ENCODE assay signal across 1 cellular context in the genomic region with DNA sequence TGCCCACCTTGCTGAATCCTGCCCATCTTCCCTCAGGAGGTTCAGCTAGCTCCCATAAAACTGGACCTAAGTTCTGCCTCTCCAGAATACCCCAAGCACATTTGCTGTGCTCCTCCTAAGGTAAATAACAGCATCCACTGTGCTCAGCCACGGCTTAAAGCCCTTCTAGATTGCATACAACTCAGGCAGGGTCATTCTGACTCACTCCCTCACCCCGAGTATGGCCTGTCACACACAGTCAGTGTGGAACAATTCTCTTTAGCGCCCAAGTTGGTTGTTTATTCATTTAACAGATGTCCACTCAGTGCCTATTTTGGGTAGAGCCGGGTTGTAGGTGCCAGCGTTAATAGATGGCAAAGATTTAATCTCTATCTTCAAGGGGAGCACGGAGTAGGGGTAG.
TF ChIP-seq lines count a peak whose summit lies in the region.

No MANE protein-coding gene starts in this region.

TF ChIP-seq in GM12878, 131 proteins besides CTCF, POLR2A, EP300 and RAD21 (continued from another document):
- TF ChIP-seq, protein P1, sequence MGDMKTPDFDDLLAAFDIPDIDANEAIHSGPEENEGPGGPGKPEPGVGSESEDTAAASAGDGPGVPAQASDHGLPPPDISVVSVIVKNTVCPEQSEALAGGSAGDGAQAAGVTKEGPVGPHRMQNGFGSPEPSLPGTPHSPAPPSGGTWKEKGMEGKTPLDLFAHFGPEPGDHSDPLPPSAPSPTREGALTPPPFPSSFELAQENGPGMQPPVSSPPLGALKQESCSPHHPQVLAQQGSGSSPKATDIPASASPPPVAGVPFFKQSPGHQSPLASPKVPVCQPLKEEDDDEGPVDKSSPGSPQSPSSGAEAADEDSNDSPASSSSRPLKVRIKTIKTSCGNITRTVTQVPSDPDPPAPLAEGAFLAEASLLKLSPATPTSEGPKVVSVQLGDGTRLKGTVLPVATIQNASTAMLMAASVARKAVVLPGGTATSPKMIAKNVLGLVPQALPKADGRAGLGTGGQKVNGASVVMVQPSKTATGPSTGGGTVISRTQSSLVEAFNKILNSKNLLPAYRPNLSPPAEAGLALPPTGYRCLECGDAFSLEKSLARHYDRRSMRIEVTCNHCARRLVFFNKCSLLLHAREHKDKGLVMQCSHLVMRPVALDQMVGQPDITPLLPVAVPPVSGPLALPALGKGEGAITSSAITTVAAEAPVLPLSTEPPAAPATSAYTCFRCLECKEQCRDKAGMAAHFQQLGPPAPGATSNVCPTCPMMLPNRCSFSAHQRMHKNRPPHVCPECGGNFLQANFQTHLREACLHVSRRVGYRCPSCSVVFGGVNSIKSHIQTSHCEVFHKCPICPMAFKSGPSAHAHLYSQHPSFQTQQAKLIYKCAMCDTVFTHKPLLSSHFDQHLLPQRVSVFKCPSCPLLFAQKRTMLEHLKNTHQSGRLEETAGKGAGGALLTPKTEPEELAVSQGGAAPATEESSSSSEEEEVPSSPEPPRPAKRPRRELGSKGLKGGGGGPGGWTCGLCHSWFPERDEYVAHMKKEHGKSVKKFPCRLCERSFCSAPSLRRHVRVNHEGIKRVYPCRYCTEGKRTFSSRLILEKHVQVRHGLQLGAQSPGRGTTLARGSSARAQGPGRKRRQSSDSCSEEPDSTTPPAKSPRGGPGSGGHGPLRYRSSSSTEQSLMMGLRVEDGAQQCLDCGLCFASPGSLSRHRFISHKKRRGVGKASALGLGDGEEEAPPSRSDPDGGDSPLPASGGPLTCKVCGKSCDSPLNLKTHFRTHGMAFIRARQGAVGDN (IDR thresholded peaks at IDR 0.05) = no peak
- TF ChIP-seq CREM (IDR thresholded peaks at IDR 0.05; ENCODE audit: low read depth) (no peak), SREBF1 (IDR thresholded peaks at IDR 0.05; ENCODE audit: low read length) (no peak), EED (IDR thresholded peaks at IDR 0.05; ENCODE audit: low read depth) (no peak)
- TF ChIP-seq, protein P2, sequence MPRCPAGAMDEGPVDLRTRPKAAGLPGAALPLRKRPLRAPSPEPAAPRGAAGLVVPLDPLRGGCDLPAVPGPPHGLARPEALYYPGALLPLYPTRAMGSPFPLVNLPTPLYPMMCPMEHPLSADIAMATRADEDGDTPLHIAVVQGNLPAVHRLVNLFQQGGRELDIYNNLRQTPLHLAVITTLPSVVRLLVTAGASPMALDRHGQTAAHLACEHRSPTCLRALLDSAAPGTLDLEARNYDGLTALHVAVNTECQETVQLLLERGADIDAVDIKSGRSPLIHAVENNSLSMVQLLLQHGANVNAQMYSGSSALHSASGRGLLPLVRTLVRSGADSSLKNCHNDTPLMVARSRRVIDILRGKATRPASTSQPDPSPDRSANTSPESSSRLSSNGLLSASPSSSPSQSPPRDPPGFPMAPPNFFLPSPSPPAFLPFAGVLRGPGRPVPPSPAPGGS (IDR thresholded peaks at IDR 0.05; ENCODE audit: borderline replicate concordance, insufficient read depth, low read depth, low read length, poor library complexity, severe bottlenecking) = no peak
- TF ChIP-seq, protein P3, sequence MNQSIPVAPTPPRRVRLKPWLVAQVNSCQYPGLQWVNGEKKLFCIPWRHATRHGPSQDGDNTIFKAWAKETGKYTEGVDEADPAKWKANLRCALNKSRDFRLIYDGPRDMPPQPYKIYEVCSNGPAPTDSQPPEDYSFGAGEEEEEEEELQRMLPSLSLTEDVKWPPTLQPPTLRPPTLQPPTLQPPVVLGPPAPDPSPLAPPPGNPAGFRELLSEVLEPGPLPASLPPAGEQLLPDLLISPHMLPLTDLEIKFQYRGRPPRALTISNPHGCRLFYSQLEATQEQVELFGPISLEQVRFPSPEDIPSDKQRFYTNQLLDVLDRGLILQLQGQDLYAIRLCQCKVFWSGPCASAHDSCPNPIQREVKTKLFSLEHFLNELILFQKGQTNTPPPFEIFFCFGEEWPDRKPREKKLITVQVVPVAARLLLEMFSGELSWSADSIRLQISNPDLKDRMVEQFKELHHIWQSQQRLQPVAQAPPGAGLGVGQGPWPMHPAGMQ (IDR thresholded peaks at IDR 0.05; ENCODE audit: borderline replicate concordance) = no peak
